13 cellular contexts compared by ENCODE assay signal in genomic region chr7:116673504-116673865, GRCh38. TPM values are rescaled to one million over a fixed set of nuclear protein-coding genes. Genes with fewer than 3 reads are reported as not detected.
DNase-seq lines count a peak whose midpoint lies in the region; ATAC-seq and TF ChIP-seq lines count a peak whose summit lies in the region.
"Had no signal": no experiment of that assay in that cellular context is flagged by ENCODE, and none has a peak within 500 bp of the region (broad histone marks: within the 10 kb centered on the region; RNA-seq: fewer than 3 reads in every experiment).

No MANE protein-coding gene starts in this region.

- H3K9me2 ChIP-seq in GM23338 (ENCODE audit: insufficient read depth) (no peaks in the 10 kb centered on the region), PC-9 (ENCODE audit: insufficient read depth) (no peaks in the 10 kb centered on the region)

- H3K4me2 ChIP-seq in GM23338 (peak overlapping the region; percentile 96), PC-9 (peak overlapping the region; percentile 91), fibroblast of lung (ENCODE audit: extremely low read depth, insufficient read depth, low read length) (peak overlapping the region; percentile 97)

- H3K4me1 ChIP-seq in GM23338 (ENCODE audit: insufficient read depth) (peaks cover 38% of the 10 kb centered on the region), PC-9 (replicated peaks; ENCODE audit: insufficient read depth) (peaks cover 40% of the 10 kb centered on the region), fibroblast of lung (ENCODE audit: control insufficient read depth, extremely low read depth, insufficient read depth, low read length) (no peaks in the 10 kb centered on the region), sigmoid colon (peaks cover 0 to 26% (median 10%) of the 10 kb centered on the region in 4 donors)

- H3K9me3 ChIP-seq in PC-9 (ENCODE audit: insufficient read depth, low read depth) (peaks cover 7% of the 10 kb centered on the region), fibroblast of lung (ENCODE audit: control insufficient read depth, insufficient read depth, low read depth, low read length) (no peaks in the 10 kb centered on the region), sigmoid colon (no peaks in the 10 kb centered on the region)
- H3K9me3 ChIP-seq: testis had no signal

- POLR2A ChIA-PET in PC-9 (lab: Charles Lee; ENCODE audit: unreplicated experiment) = interaction anchor here (0.6 to 0.7 kb wide), 5 partner anchors 8 to 454 kb away, joined by 3 to 4 read pairs (median 3); no protein-coding TSS in a partner anchor

- H3K4me3 Mint-ChIP-seq in GM23338 = peak overlapping the region; percentile 84
- no peak overlapping the region for H3K4me3 Mint-ChIP-seq in stimulated activated naive B cell treated with anti-CD40 and anti-IgM and Interleukin-4, amounts not matched to agents 10 μg/mL and 1 μg/mL and 100 μg/mL, for 72 hours
- H3K4me3 Mint-ChIP-seq: central memory CD8-positive, alpha-beta T cell had no signal

- no peak for ATAC-seq in GM23338
- ATAC-seq in stimulated activated naive B cell treated with anti-CD40 and anti-IgM and Interleukin-4, amounts not matched to agents 10 μg/mL and 1 μg/mL and 100 μg/mL, for 72 hours (replicated peaks) = no peak
- no peak for ATAC-seq in HG03342 (IDR thresholded peaks at IDR 0.05; ENCODE audit: unreplicated experiment)
- ATAC-seq in GM21717 (IDR thresholded peaks at IDR 0.05; ENCODE audit: unreplicated experiment) = no peak
- ATAC-seq: naive thymus-derived CD4-positive, alpha-beta T cell had no signal

- peak overlapping the region; percentile 78 for H3K4me3 ChIP-seq in GM23338
- peak overlapping the region; percentile 98 for H3K4me3 ChIP-seq in PC-9
- H3K4me3 ChIP-seq in fibroblast of lung (replicated peaks in 1 of 4; ENCODE audit: control extremely low read depth in 1 of 4, insufficient read depth in 1 of 4, low read depth in 3 of 4, low read length in 4 of 4) = peak overlapping the region; percentile 81 to 95 (median 91)
- H3K4me3 ChIP-seq in sigmoid colon = peak overlapping the region in 3 of 4 donors; percentile 67 to 74 (median 67)
- no peak overlapping the region for H3K4me3 ChIP-seq in lower leg skin (ENCODE audit: low read depth, poor library complexity, severe bottlenecking)

- DNase-seq in GM23338 (ENCODE audit: low spot score) (no peak), PC-9 (no peak), fibroblast of lung (ENCODE audit: low read depth in 2 of 2) (no peak), sigmoid colon (no peak), lower leg skin (ENCODE audit: low spot score in 2 of 2) (no peak)
- DNase-seq in stimulated activated naive B cell treated with anti-CD40 and anti-IgM and Interleukin-4, amounts not matched to agents 10 μg/mL and 1 μg/mL and 100 μg/mL, for 72 hours = no peak
- DNase-seq: activated T-cell treated with anti-CD3 and anti-CD28 coated beads, Interleukin-2, amount 50 U/mL, for 24 hours; naive thymus-derived CD4-positive, alpha-beta T cell; stimulated activated CD4-positive, alpha-beta T cell treated with anti-CD3 and anti-CD28 coated beads, Interleukin-4, amount 100 ng/mL, for 1 hour; testis had no signal

- no peaks in the 10 kb centered on the region for H3K36me3 Mint-ChIP-seq in GM23338 (ENCODE audit: low read depth)
- no peaks in the 10 kb centered on the region for H3K36me3 Mint-ChIP-seq in stimulated activated naive B cell treated with anti-CD40 and anti-IgM and Interleukin-4, amounts not matched to agents 10 μg/mL and 1 μg/mL and 100 μg/mL, for 72 hours
- H3K36me3 Mint-ChIP-seq: naive thymus-derived CD4-positive, alpha-beta T cell had no signal

- BruUV-seq in PC-9 (replicated peaks; lab: Mats Ljungman, UMichigan) = no TSS peak

- CTCF ChIA-PET in PC-9 (lab: Charles Lee) = interaction anchor here (1.1 to 1.2 kb wide), 2 partner anchors 20 to 29 kb away, joined by 3 to 4 read pairs; no protein-coding TSS in a partner anchor

- TF ChIP-seq EP300 in sigmoid colon (IDR thresholded peaks at IDR 0.05) = no peak

- intact Hi-C loops in PC-9 (cut with micrococcal nuclease; ENCODE audit: unreplicated experiment) (loop anchor here (2.0 to 5.0 kb wide), 6 partner anchors 29 to 501 kb away; partner anchors contain the start of genes CAPZA2 and ST7), sigmoid colon (cut with DNase I) (loop anchor here (2.0 to 10.0 kb wide), 2 partner anchors 83 to 419 kb away; no protein-coding TSS in a partner anchor), lower leg skin (cut with DNase I; ENCODE audit: low total_unique reads) (loop anchor here (5.0 kb wide), 1 partner anchor 129 kb away; no protein-coding TSS in a partner anchor)

- no peak overlapping the region for H2AFZ ChIP-seq in GM23338
- H2AFZ ChIP-seq in PC-9 = peak overlapping the region; percentile 91; the same call in 1 of the 2 replicates
- no peak overlapping the region for H2AFZ ChIP-seq in fibroblast of lung (ENCODE audit: low read length)

- no peaks in the 10 kb centered on the region for H3K36me3 ChIP-seq in GM23338 (ENCODE audit: insufficient read depth)
- no peaks in the 10 kb centered on the region for H3K36me3 ChIP-seq in PC-9 (ENCODE audit: low read depth)
- H3K36me3 ChIP-seq in fibroblast of lung (ENCODE audit: control insufficient read depth, insufficient read depth, low read length) = no peaks in the 10 kb centered on the region
- H3K36me3 ChIP-seq in sigmoid colon = no peaks in the 10 kb centered on the region

- no peak overlapping the region for H3K27ac Mint-ChIP-seq in GM23338
- no peak overlapping the region for H3K27ac Mint-ChIP-seq in stimulated activated naive B cell treated with anti-CD40 and anti-IgM and Interleukin-4, amounts not matched to agents 10 μg/mL and 1 μg/mL and 100 μg/mL, for 72 hours
- H3K27ac Mint-ChIP-seq: activated T-cell treated with anti-CD3 and anti-CD28 coated beads, Interleukin-2, amount 50 U/mL, for 24 hours; naive thymus-derived CD4-positive, alpha-beta T cell had no signal

- H3K27ac ChIP-seq in GM23338 (ENCODE audit: low read depth) (no peak overlapping the region), PC-9 (peak overlapping the region; percentile 90), fibroblast of lung (ENCODE audit: insufficient read depth, low read length) (no peak overlapping the region), sigmoid colon (peak overlapping the region in 3 of 4 donors; percentile 80 to 83 (median 83))
- H3K27ac ChIP-seq: testis had no signal

- TF ChIP-seq POLR2A in sigmoid colon (IDR thresholded peaks at IDR 0.05) (no peak), lower leg skin (IDR thresholded peaks at IDR 0.05) (no peak)

- H3K27me3 ChIP-seq in GM23338 (ENCODE audit: insufficient read depth) (peaks cover 30% of the 10 kb centered on the region), PC-9 (ENCODE audit: insufficient read depth, low read depth) (no peaks in the 10 kb centered on the region), fibroblast of lung (ENCODE audit: control insufficient read depth, insufficient read depth, low read length) (no peaks in the 10 kb centered on the region), sigmoid colon (no peaks in the 10 kb centered on the region)
- H3K27me3 ChIP-seq: testis had no signal

- TF ChIP-seq CTCF in GM23338 (conservative IDR thresholded peaks at IDR 0.05; ENCODE audit: low read depth in 2 of 2) (no peak), PC-9 (conservative IDR thresholded peaks at IDR 0.05) (no peak), fibroblast of lung (conservative IDR thresholded peaks at IDR 0.05 in 1 of 2, IDR thresholded peaks at IDR 0.05 in 1 of 2; ENCODE audit: low read depth in 1 of 2, low read length in 2 of 2) (no peak), sigmoid colon (IDR thresholded peaks at IDR 0.05) (no peak), lower leg skin (IDR thresholded peaks at IDR 0.05) (no peak)

- H3K27me3 Mint-ChIP-seq in GM23338 (ENCODE audit: insufficient read depth, low read depth, poor library complexity) = peaks cover 13% of the 10 kb centered on the region
- H3K27me3 Mint-ChIP-seq in stimulated activated naive B cell treated with anti-CD40 and anti-IgM and Interleukin-4, amounts not matched to agents 10 μg/mL and 1 μg/mL and 100 μg/mL, for 72 hours = peaks cover 53 to 58% of the 10 kb centered on the region in 2 donors

- no peaks in the 10 kb centered on the region for H3F3A ChIP-seq in GM23338 (replicated peaks; ENCODE audit: low read depth)
- peaks cover 18% of the 10 kb centered on the region for H3F3A ChIP-seq in PC-9 (ENCODE audit: insufficient read depth, low read depth)

- H4K20me1 ChIP-seq in GM23338 (replicated peaks; ENCODE audit: insufficient read depth) (no peaks in the 10 kb centered on the region), PC-9 (ENCODE audit: insufficient read depth) (no peaks in the 10 kb centered on the region), fibroblast of lung (ENCODE audit: control insufficient read depth, extremely low read depth, insufficient read depth, low read length) (no peaks in the 10 kb centered on the region)

- peaks cover 27% of the 10 kb centered on the region for H3K4me1 Mint-ChIP-seq in GM23338
- H3K4me1 Mint-ChIP-seq in stimulated activated naive B cell treated with anti-CD40 and anti-IgM and Interleukin-4, amounts not matched to agents 10 μg/mL and 1 μg/mL and 100 μg/mL, for 72 hours = peaks cover 7 to 13% of the 10 kb centered on the region in 2 donors

- H3K9ac ChIP-seq in fibroblast of lung (ENCODE audit: insufficient read depth, low read length) = no peak overlapping the region

- no peaks in the 10 kb centered on the region for H3K9me3 Mint-ChIP-seq in GM23338
- no peaks in the 10 kb centered on the region for H3K9me3 Mint-ChIP-seq in stimulated activated naive B cell treated with anti-CD40 and anti-IgM and Interleukin-4, amounts not matched to agents 10 μg/mL and 1 μg/mL and 100 μg/mL, for 72 hours
- H3K9me3 Mint-ChIP-seq: activated T-cell treated with anti-CD3 and anti-CD28 coated beads, Interleukin-2, amount 50 U/mL, for 24 hours; central memory CD8-positive, alpha-beta T cell had no signal

- 0 out of 2 replicates have a peak, but pooled peaks cover 3% of the 10 kb centered on the region for H3K79me2 ChIP-seq in GM23338 (replicated peaks; ENCODE audit: insufficient read depth)
- peaks cover 60% of the 10 kb centered on the region for H3K79me2 ChIP-seq in PC-9 (ENCODE audit: low read depth)
- peaks cover 37% of the 10 kb centered on the region for H3K79me2 ChIP-seq in fibroblast of lung (ENCODE audit: control insufficient read depth, insufficient read depth, low read length)

- WGBS in sigmoid colon, 2 donors = 29 to 63% methylated on average over 2 of the region's 2 CpGs
- 35 to 36% methylated on average over 2 of the region's 2 CpGs for WGBS in lower leg skin, 2 donors

TF ChIP-seq in GM23338, 12 proteins besides CTCF, POLR2A, EP300 and RAD21 (continues in another document):
- no peak for TF ChIP-seq POLR2AphosphoS5 (IDR thresholded peaks at IDR 0.05; ENCODE audit: low read depth)
- no peak for TF ChIP-seq EZH2phosphoT487 (IDR thresholded peaks at IDR 0.05; ENCODE audit: unreplicated experiment)

RNA-seq across cellular contexts. Expression of gene MET, which starts 1.5 kb away (rescaled TPM):
- total RNA-seq in GM23338 (2014; rRNA removed; shearing (Covaris generic)) = 16.3 and 23.1 TPM in 2 replicates
- polyA plus RNA-seq in GM23338 (2016; fragmentation: Nextera tagmentation; extraction: Ambion mirVana) (3.8 and 4.8 TPM in 2 replicates), fibroblast of lung (33.4 and 42.1 TPM in 2 replicates), sigmoid colon (10 to 100 TPM in 1 of 3 donors, 1 to 10 TPM in 2; 1.2 to 10.5 (median 1.8) TPM)
- total RNA-seq in PC-9 (2021) (237 and 287 TPM in 2 replicates), fibroblast of lung (29.8 and 44.4 TPM in 2 replicates), sigmoid colon (10 to 100 TPM; 15.9 to 21.6 (median 18.6) TPM), lower leg skin (10 to 100 TPM; 15.8 to 28.2 (median 24.5) TPM)
- polyA plus RNA-seq in fibroblast of lung (2012) = 17.2 and 21.1 TPM in 2 replicates
- polyA minus RNA-seq in fibroblast of lung (ENCODE audit: low replicate concordance) = 78.6 and 112 TPM in 2 replicates
- polyA plus RNA-seq: naive thymus-derived CD4-positive, alpha-beta T cell had no signal

Comparison
In these comparisons a context has a peak if more than half of its experiments do, and no peak if none do; other contexts are left out.
1. H3K27ac ChIP-seq: peak in PC-9 (single experiment) and sigmoid colon (3 of 4); none in GM23338 (single experiment) and fibroblast of lung (single experiment).
2. Peak in every context shown above with its lines, with median percentiles within 50 percentile points of each other: H3K4me2 ChIP-seq.